Comparison of ENCODE assay signal across 14 cellular contexts in genomic region chr5:33059081-33059480, GRCh38.
"Had no signal": no experiment of that assay in that cellular context is flagged by ENCODE, and none has a peak within 500 bp of the region (broad histone marks: within the 10 kb centered on the region; RNA-seq: fewer than 3 reads in every experiment).

No MANE protein-coding gene starts in this region.

- H3K4me3 ChIP-seq: heart left ventricle, sigmoid colon, skin epidermis, testis, tibial nerve, upper lobe of right lung, vagina had no signal

- H3K27me3 ChIP-seq: heart left ventricle, sigmoid colon, testis, tibial nerve, upper lobe of right lung, vagina had no signal

- DNase-seq: heart left ventricle; hippocampal formation; naive thymus-derived CD4-positive, alpha-beta T cell; nephron progenitor cell; sigmoid colon; stimulated activated CD4-positive, alpha-beta T cell treated with anti-CD3 and anti-CD28 coated beads, Interleukin-2, amount 100 ng/mL, for 24 hours; stimulated activated CD4-positive, alpha-beta T cell treated with anti-CD3 and anti-CD28 coated beads, Interleukin-4, amount 100 ng/mL, for 4 hours; stimulated activated naive B cell treated with anti-CD40 and anti-IgM and Interleukin-4, amounts not matched to agents 10 μg/mL and 1 μg/mL and 100 μg/mL, for 72 hours; stimulated activated naive CD8-positive, alpha-beta T cell treated with anti-CD3 and anti-CD28 coated beads, Interleukin-15, amount 100 ng/mL, for 72 hours; testis; upper lobe of right lung had no signal

- H3K27ac ChIP-seq: heart left ventricle, sigmoid colon, skin epidermis, testis, tibial nerve, upper lobe of right lung, vagina had no signal

- H3K4me1 ChIP-seq: heart left ventricle, sigmoid colon, testis, tibial nerve, upper lobe of right lung, vagina had no signal

- H3K36me3 ChIP-seq: heart left ventricle, sigmoid colon, tibial nerve, upper lobe of right lung, vagina had no signal

- ATAC-seq: heart left ventricle; naive thymus-derived CD4-positive, alpha-beta T cell; stimulated activated naive B cell treated with anti-CD40 and anti-IgM and Interleukin-4, amounts not matched to agents 10 μg/mL and 1 μg/mL and 100 μg/mL, for 72 hours; stimulated activated naive CD8-positive, alpha-beta T cell treated with anti-CD3 and anti-CD28 coated beads, Interleukin-15, amount 100 ng/mL, for 72 hours; upper lobe of right lung had no signal

- H3K9me3 ChIP-seq: testis, upper lobe of right lung had no signal
